In the genomic region with DNA sequence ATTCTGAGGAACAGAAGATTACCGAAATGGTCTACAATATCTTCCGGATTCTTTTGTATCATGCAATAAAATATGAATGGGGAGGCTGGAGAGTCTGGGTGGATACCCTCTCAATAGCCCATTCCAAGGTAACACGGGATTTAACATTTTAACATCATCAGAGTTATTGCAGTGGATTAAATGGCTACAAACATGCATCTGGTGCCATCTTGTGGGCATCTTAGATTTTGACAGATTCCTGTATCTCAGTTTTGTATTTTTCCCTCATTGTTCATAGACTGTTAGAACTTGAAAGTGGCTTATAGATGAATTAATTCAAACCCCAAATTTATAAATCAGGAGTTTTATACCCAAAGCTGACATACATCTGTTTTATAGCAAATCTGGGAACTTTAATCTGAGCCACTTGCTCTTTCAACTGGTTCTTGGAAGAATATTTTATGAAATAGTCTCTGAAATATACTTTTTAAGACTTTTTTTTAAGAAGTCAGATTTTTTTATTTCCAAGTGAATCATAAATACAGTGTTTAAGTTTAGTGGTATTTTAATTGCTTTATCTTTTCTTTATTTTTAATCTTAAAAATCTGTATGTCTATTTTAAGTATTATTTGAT, we compare ENCODE assay signal across 10 cellular contexts.
DNase-seq lines count a peak whose midpoint lies in the region; ATAC-seq and TF ChIP-seq lines count a peak whose summit lies in the region.
"Had no signal": no experiment of that assay in that cellular context is flagged by ENCODE, and none has a peak within 500 bp of the region (broad histone marks: within the 10 kb centered on the region; RNA-seq: fewer than 3 reads in every experiment).

No MANE protein-coding gene starts in this region.

- H3K4me3 ChIP-seq in endodermal cell (ENCODE audit: low read length) (no peak overlapping the region), mucosa of descending colon (no peak overlapping the region)

- ATAC-seq in GM21528 (IDR thresholded peaks at IDR 0.05; ENCODE audit: low FRiP score, unreplicated experiment) (peak; percentile 73), mucosa of descending colon (peak; percentile 57), GM19328 (IDR thresholded peaks at IDR 0.05; ENCODE audit: unreplicated experiment) (no peak)

- H3K9me3 Mint-ChIP-seq in endodermal cell = no peaks in the 10 kb centered on the region
- H3K9me3 Mint-ChIP-seq: activated naive CD4-positive, alpha-beta T cell treated with anti-CD3 and anti-CD28 coated beads, Interleukin-2, amount 50 U/mL, for 72 hours; CD4-positive, CD25-positive, alpha-beta regulatory T cell had no signal

- H3K36me3 Mint-ChIP-seq in endodermal cell (ENCODE audit: low read depth) = peaks cover 3% of the 10 kb centered on the region
- H3K36me3 Mint-ChIP-seq: activated naive CD4-positive, alpha-beta T cell treated with anti-CD3 and anti-CD28 coated beads, Interleukin-2, amount 50 U/mL, for 72 hours; CD4-positive, CD25-positive, alpha-beta regulatory T cell had no signal

- no peak overlapping the region for H3K27ac Mint-ChIP-seq in endodermal cell
- H3K27ac Mint-ChIP-seq: activated naive CD4-positive, alpha-beta T cell treated with anti-CD3 and anti-CD28 coated beads, Interleukin-2, amount 50 U/mL, for 72 hours; CD4-positive, CD25-positive, alpha-beta regulatory T cell had no signal

- no peaks in the 10 kb centered on the region for H3K27me3 Mint-ChIP-seq in endodermal cell (ENCODE audit: insufficient read depth)
- H3K27me3 Mint-ChIP-seq: CD4-positive, CD25-positive, alpha-beta regulatory T cell had no signal

- TF ChIP-seq CTCF in endodermal cell (conservative IDR thresholded peaks at IDR 0.05) (peak; percentile 90), mucosa of descending colon (IDR thresholded peaks at IDR 0.05) (no peak)

- no peaks in the 10 kb centered on the region for H3K27me3 ChIP-seq in endodermal cell (ENCODE audit: control insufficient read depth, insufficient read depth, low read length, poor library complexity, severe bottlenecking)

- no peak overlapping the region for H3K27ac ChIP-seq in endodermal cell (ENCODE audit: low read depth, low read length)

- H3K36me3 ChIP-seq in endodermal cell (ENCODE audit: control insufficient read depth, insufficient read depth, low read length) (no peaks in the 10 kb centered on the region), mucosa of descending colon (ENCODE audit: low read depth) (no peaks in the 10 kb centered on the region)

- no peaks in the 10 kb centered on the region for H3K9me3 ChIP-seq in endodermal cell (ENCODE audit: control insufficient read depth, low read length)
- H3K9me3 ChIP-seq in mucosa of descending colon = no peaks in the 10 kb centered on the region

- intact Hi-C loops in mucosa of descending colon (cut with DNase I, micrococcal nuclease) = no loop called here

- H3K9ac ChIP-seq in endodermal cell (ENCODE audit: extremely low read depth, low read length, poor library complexity, severe bottlenecking) = no peak overlapping the region

- DNase-seq in NCI-H2029 (lab: John Stamatoyannopoulos, UW) = peak; percentile 6
- no peak for DNase-seq in NCI-H2029 treated with DMSO at 0.1 percent for 48 hours (lab: John Stamatoyannopoulos, UW)
- peak; percentile 51 for DNase-seq in LHCN-M2 (ENCODE audit: low read depth)
- DNase-seq in SK-MEL-5 (ENCODE audit: low read depth, low spot score) = peak; percentile 80
- DNase-seq in endodermal cell = peak; percentile 57
- peak in 1 of 3 donors; percentile 73 for DNase-seq in mucosa of descending colon

- no peaks in the 10 kb centered on the region for H3K4me1 Mint-ChIP-seq in endodermal cell

- H3K4me3 Mint-ChIP-seq in endodermal cell = no peak overlapping the region
- H3K4me3 Mint-ChIP-seq: CD4-positive, CD25-positive, alpha-beta regulatory T cell had no signal

- in situ Hi-C loops in SK-MEL-5 (cut with HindIII; ENCODE audit: low pct_unique_long_range_greater_than_20kb, low sequenced_read_pairs) = no loop called here

- WGBS in endodermal cell (ENCODE audit: insufficient coverage in 1 of 2, insufficient read length in 1 of 2), 2 experiments = 69% methylated on average over 3 of the region's 3 CpGs; no CpG with 5 or more reads in 1 of the 2 experiments

- H3K4me1 ChIP-seq in endodermal cell (ENCODE audit: control insufficient read depth, insufficient read depth, low read length) = no peaks in the 10 kb centered on the region
- no peaks in the 10 kb centered on the region for H3K4me1 ChIP-seq in mucosa of descending colon (ENCODE audit: low read depth)
